22 cellular contexts compared by ENCODE assay signal in genomic region chr1:172932981-172933380, GRCh38.
DNase-seq lines count a peak whose midpoint lies in the region; ATAC-seq, FAIRE-seq and TF ChIP-seq lines count a peak whose summit lies in the region.
"Had no signal": no experiment of that assay in that cellular context is flagged by ENCODE, and none has a peak within 500 bp of the region (broad histone marks: within the 10 kb centered on the region; RNA-seq: fewer than 3 reads in every experiment).

No MANE protein-coding gene starts in this region.

- no peaks in the 10 kb centered on the region for H3K27me3 Mint-ChIP-seq in natural killer cell treated with Interleukin-12 subunit alpha and Interleukin-12 subunit beta and Interleukin-15 and Interleukin-18, amount 100 ng/mL, for 72 hours
- no peaks in the 10 kb centered on the region for H3K27me3 Mint-ChIP-seq in natural killer cell (ENCODE audit: low read depth in 2 of 2)
- no peaks in the 10 kb centered on the region for H3K27me3 Mint-ChIP-seq in activated CD8-positive, alpha-beta T cell treated with anti-CD3 and anti-CD28 coated beads for 36 hours
- H3K27me3 Mint-ChIP-seq: activated naive CD8-positive, alpha-beta T cell treated with anti-CD3 and anti-CD28 coated beads, Interleukin-2, amount 10 ng/mL, durations not matched to agents 7 days and 5 days; IgD-negative memory B cell had no signal

- TF ChIP-seq CTCF in natural killer cell (IDR thresholded peaks at IDR 0.05), result no peak
- no peak for TF ChIP-seq CTCF in HepG2 (CRISPR knock-in tag; IDR thresholded peaks at IDR 0.05)
- no peak for TF ChIP-seq CTCF in ovary (IDR thresholded peaks at IDR 0.05)
- no peak for TF ChIP-seq CTCF in upper lobe of right lung (IDR thresholded peaks at IDR 0.05)
- no peak for TF ChIP-seq CTCF in activated CD8-positive, alpha-beta T cell treated with anti-CD3 and anti-CD28 coated beads for 36 hours (IDR thresholded peaks at IDR 0.05)

- FAIRE-seq in HepG2 (lab: Jason Lieb, UNC), result no peak

- H3K36me3 ChIP-seq in SJSA1 (peaks cover 6% of the 10 kb centered on the region), HepG2 (replicated peaks in 1 of 2; ENCODE audit: control insufficient read depth in 1 of 2, insufficient read depth in 2 of 2, low read length in 2 of 2) (no peaks in the 10 kb centered on the region), ovary (no peaks in the 10 kb centered on the region), upper lobe of right lung (no peaks in the 10 kb centered on the region)
- H3K36me3 ChIP-seq: cardiac muscle cell had no signal

- WGBS in HepG2 (ENCODE audit: low lambda C conversion rate), result 21% methylated on average over 1 of the region's 1 CpG
- WGBS in ovary, 3 donors, result 71 to 84% (median 83%) methylated on average over 1 of the region's 1 CpG

- peaks cover 6% of the 10 kb centered on the region for H3K36me3 Mint-ChIP-seq in natural killer cell treated with Interleukin-12 subunit alpha and Interleukin-12 subunit beta and Interleukin-15 and Interleukin-18, amount 100 ng/mL, for 72 hours
- H3K36me3 Mint-ChIP-seq in natural killer cell, result no peaks in the 10 kb centered on the region
- no peaks in the 10 kb centered on the region for H3K36me3 Mint-ChIP-seq in activated CD8-positive, alpha-beta T cell treated with anti-CD3 and anti-CD28 coated beads for 36 hours (ENCODE audit: low read depth)

- TF ChIP-seq RAD21 in HepG2 (CRISPR knock-in tag; IDR thresholded peaks at IDR 0.05), result no peak

- no peak for ATAC-seq in natural killer cell treated with Interleukin-12 subunit alpha and Interleukin-12 subunit beta and Interleukin-15 and Interleukin-18, amount 100 ng/mL, for 72 hours
- ATAC-seq in natural killer cell (no peak), HepG2 (peak; percentile 66), upper lobe of right lung (no peak)
- ATAC-seq in activated CD8-positive, alpha-beta T cell treated with anti-CD3 and anti-CD28 coated beads for 36 hours, result no peak
- ATAC-seq: GM23338 had no signal

- POLR2A ChIA-PET in HepG2 (lab: Yijun Ruan, JAX), result no interaction called here
- POLR2A ChIA-PET in activated CD8-positive, alpha-beta T cell treated with anti-CD3 and anti-CD28 coated beads for 36 hours (lab: Charles Lee), result no interaction called here

- no peaks in the 10 kb centered on the region for H4K20me1 ChIP-seq in HepG2 (ENCODE audit: insufficient read depth, low read length)

- no peak overlapping the region for H3K4me3 Mint-ChIP-seq in natural killer cell treated with Interleukin-12 subunit alpha and Interleukin-12 subunit beta and Interleukin-15 and Interleukin-18, amount 100 ng/mL, for 72 hours
- H3K4me3 Mint-ChIP-seq in natural killer cell, result no peak overlapping the region
- H3K4me3 Mint-ChIP-seq in activated CD8-positive, alpha-beta T cell treated with anti-CD3 and anti-CD28 coated beads for 36 hours, result no peak overlapping the region
- H3K4me3 Mint-ChIP-seq: activated naive CD8-positive, alpha-beta T cell treated with anti-CD3 and anti-CD28 coated beads, Interleukin-2, amount 10 ng/mL, durations not matched to agents 7 days and 5 days; GM23338; IgD-negative memory B cell had no signal

- H3K4me3 ChIP-seq in SJSA1, result peak overlapping the region; percentile 23
- H3K4me3 ChIP-seq in HepG2 (replicated peaks in 1 of 3; ENCODE audit: insufficient read depth in 1 of 3, low read depth in 2 of 3, low read length in 3 of 3), result no peak overlapping the region
- H3K4me3 ChIP-seq in ovary, result no peak overlapping the region
- no peak overlapping the region for H3K4me3 ChIP-seq in upper lobe of right lung
- H3K4me3 ChIP-seq: cardiac muscle cell, GM23338, SK-N-MC had no signal

- CTCF ChIA-PET in HepG2 (lab: Yijun Ruan, JAX; ENCODE audit: low intra/inter-chr PET ratio, low total read pairs), result no interaction called here
- CTCF ChIA-PET in activated CD8-positive, alpha-beta T cell treated with anti-CD3 and anti-CD28 coated beads for 36 hours (lab: Charles Lee), result no interaction called here

- peak overlapping the region; percentile 91 for H3K27ac ChIP-seq in SJSA1
- no peak overlapping the region for H3K27ac ChIP-seq in HepG2 (ENCODE audit: extremely low read length, insufficient read depth, low read length)
- H3K27ac ChIP-seq in ovary, result no peak overlapping the region
- no peak overlapping the region for H3K27ac ChIP-seq in upper lobe of right lung
- H3K27ac ChIP-seq: cardiac muscle cell had no signal

- H3K79me2 ChIP-seq in HepG2 (ENCODE audit: insufficient read depth, low read length), result no peaks in the 10 kb centered on the region

- no TSS peak for BruUV-seq in HepG2 (replicated peaks; lab: Mats Ljungman, UMichigan)

- H3K4me1 Mint-ChIP-seq in natural killer cell treated with Interleukin-12 subunit alpha and Interleukin-12 subunit beta and Interleukin-15 and Interleukin-18, amount 100 ng/mL, for 72 hours (ENCODE audit: low read depth in 2 of 2), result peaks cover 47 to 50% of the 10 kb centered on the region in 2 donors
- peaks cover 0 to 7% of the 10 kb centered on the region in 2 donors for H3K4me1 Mint-ChIP-seq in natural killer cell
- H3K4me1 Mint-ChIP-seq in activated CD8-positive, alpha-beta T cell treated with anti-CD3 and anti-CD28 coated beads for 36 hours (ENCODE audit: low read depth), result peaks cover 19% of the 10 kb centered on the region
- H3K4me1 Mint-ChIP-seq: GM23338 had no signal

- H3K9me3 Mint-ChIP-seq in natural killer cell treated with Interleukin-12 subunit alpha and Interleukin-12 subunit beta and Interleukin-15 and Interleukin-18, amount 100 ng/mL, for 72 hours, result no peaks in the 10 kb centered on the region
- H3K9me3 Mint-ChIP-seq in natural killer cell, result no peaks in the 10 kb centered on the region
- peaks cover 1% of the 10 kb centered on the region for H3K9me3 Mint-ChIP-seq in activated CD8-positive, alpha-beta T cell treated with anti-CD3 and anti-CD28 coated beads for 36 hours
- H3K9me3 Mint-ChIP-seq: GM23338 had no signal

- in situ Hi-C loops in HepG2 (cut with HindIII; ENCODE audit: extremely low pct_ligation_motif_present, low pct_unique_long_range_greater_than_20kb), result no loop called here

- H3K27me3 ChIP-seq in SJSA1 (replicated peaks), result no peaks in the 10 kb centered on the region
- no peaks in the 10 kb centered on the region for H3K27me3 ChIP-seq in HepG2 (ENCODE audit: control insufficient read depth in 1 of 2, insufficient read depth in 2 of 2, low read length in 2 of 2)
- no peaks in the 10 kb centered on the region for H3K27me3 ChIP-seq in ovary
- H3K27me3 ChIP-seq in upper lobe of right lung, result no peaks in the 10 kb centered on the region
- H3K27me3 ChIP-seq: cardiac muscle cell had no signal

- H3K9me3 ChIP-seq in SJSA1 (replicated peaks), result no peaks in the 10 kb centered on the region
- no peaks in the 10 kb centered on the region for H3K9me3 ChIP-seq in HepG2 (ENCODE audit: low read length)
- H3K9me3 ChIP-seq in ovary, result no peaks in the 10 kb centered on the region
- no peaks in the 10 kb centered on the region for H3K9me3 ChIP-seq in upper lobe of right lung

- no peak overlapping the region for H3K9ac ChIP-seq in HepG2 (ENCODE audit: insufficient read depth, low read depth, low read length)

- H3K4me2 ChIP-seq in HepG2 (ENCODE audit: low read depth, low read length), result no peak overlapping the region
- H3K4me2 ChIP-seq: GM23338 had no signal

- no peak for DNase-seq in natural killer cell treated with Interleukin-12 subunit alpha and Interleukin-12 subunit beta and Interleukin-15 and Interleukin-18, amount 100 ng/mL, for 72 hours (ENCODE audit: low spot score)
- DNase-seq in natural killer cell, result no peak
- DNase-seq in SJSA1 (ENCODE audit: low read depth in 1 of 2, low spot score in 2 of 2), result peak in 1 of 2 experiments; percentile 39
- DNase-seq in HepG2 (ENCODE audit: low spot score), result peak; percentile 18
- DNase-seq in ovary, result no peak
- DNase-seq in upper lobe of right lung, result no peak
- DNase-seq in activated CD8-positive, alpha-beta T cell treated with anti-CD3 and anti-CD28 coated beads for 36 hours, result no peak
- DNase-seq in mucosa of gallbladder (ENCODE audit: low spot score), result no peak
- DNase-seq: activated CD4-positive, alpha-beta T cell treated with anti-CD3 and anti-CD28 coated beads for 48 hours; activated naive CD8-positive, alpha-beta T cell treated with anti-CD3 and anti-CD28 coated beads, Interleukin-2, amount 10 ng/mL, durations not matched to agents 7 days and 5 days; activated T-cell treated with anti-CD3 and anti-CD28 coated beads for 4 hours; islet precursor cell; NCI-H1048; NCI-H2107; NCI-H526; nucleus accumbens; OCI-M1; stimulated activated CD4-positive, alpha-beta T cell treated with anti-CD3 and anti-CD28 coated beads, Interleukin-1b, Interleukin-23, amount 100 ng/mL, for 48 hours had no signal

- TF ChIP-seq POLR2A in HepG2 (IDR thresholded peaks at IDR 0.05; ENCODE audit: insufficient read depth in 1 of 2, low read depth in 2 of 2, low read length in 2 of 2) (no peak), ovary (IDR thresholded peaks at IDR 0.05) (no peak)

- TF ChIP-seq EP300 in HepG2 (IDR thresholded peaks at IDR 0.05; ENCODE audit: low read depth in 2 of 2, low read length in 2 of 2) (no peak), HepG2 (CRISPR knock-in tag; IDR thresholded peaks at IDR 0.05; ENCODE audit: borderline replicate concordance) (no peak), ovary (IDR thresholded peaks at IDR 0.05) (no peak)

- H3K4me1 ChIP-seq in SJSA1 (replicated peaks) (peaks cover 56% of the 10 kb centered on the region), HepG2 (ENCODE audit: insufficient read depth, low read length) (peaks cover 26% of the 10 kb centered on the region), ovary (ENCODE audit: insufficient read depth) (no peaks in the 10 kb centered on the region), upper lobe of right lung (peaks cover 12% of the 10 kb centered on the region)

- H3K27ac Mint-ChIP-seq in natural killer cell treated with Interleukin-12 subunit alpha and Interleukin-12 subunit beta and Interleukin-15 and Interleukin-18, amount 100 ng/mL, for 72 hours, result peak overlapping the region; percentile 80 to 89
- no peak overlapping the region for H3K27ac Mint-ChIP-seq in natural killer cell
- H3K27ac Mint-ChIP-seq in activated CD8-positive, alpha-beta T cell treated with anti-CD3 and anti-CD28 coated beads for 36 hours, result no peak overlapping the region
- H3K27ac Mint-ChIP-seq: activated naive CD8-positive, alpha-beta T cell treated with anti-CD3 and anti-CD28 coated beads, Interleukin-2, amount 10 ng/mL, durations not matched to agents 7 days and 5 days; GM23338 had no signal

- H2AFZ ChIP-seq in HepG2 (ENCODE audit: low read length), result no peak overlapping the region
- H2AFZ ChIP-seq: GM23338 had no signal

- intact Hi-C loops in natural killer cell (cut with micrococcal nuclease), result no loop called here
- intact Hi-C loops in HepG2 (cut with micrococcal nuclease; ENCODE audit: unreplicated experiment), result no loop called here
- intact Hi-C loops in ovary (cut with DNase I), result no loop called here
- intact Hi-C loops in upper lobe of right lung (cut with DNase I), result no loop called here
- intact Hi-C loops in activated CD8-positive, alpha-beta T cell treated with anti-CD3 and anti-CD28 coated beads for 36 hours (cut with micrococcal nuclease), result no loop called here

TF ChIP-seq in HepG2, 621 proteins besides CTCF, POLR2A, EP300 and RAD21:
- TF ChIP-seq ZFYVE20 (CRISPR knock-in tag; IDR thresholded peaks at IDR 0.05; ENCODE audit: borderline replicate concordance, low read depth) (no peak), HNF4G (IDR thresholded peaks at IDR 0.05; ENCODE audit: borderline replicate concordance, low read depth, low read length) (0 out of 2 replicates have a peak, but pooled peaks have one; percentile 12), HNF4G (CRISPR knock-in tag; IDR thresholded peaks at IDR 0.05; ENCODE audit: borderline replicate concordance, low read depth) (no peak)
TF ChIP-seq in HepG2: peak in this region for 1.

Comparison
In these comparisons a context has a peak if more than half of its experiments do, and no peak if none do; other contexts are left out.
1. H3K27ac Mint-ChIP-seq: peak in natural killer cell treated with Interleukin-12 subunit alpha and Interleukin-12 subunit beta and Interleukin-15 and Interleukin-18, amount 100 ng/mL, for 72 hours (2 of 2); none in natural killer cell (0 of 2) and activated CD8-positive, alpha-beta T cell treated with anti-CD3 and anti-CD28 coated beads for 36 hours (single experiment).